ENCODE assay signal across 8 cellular contexts in genomic region chr17:78378225-78379133, GRCh38. TPM values are rescaled to one million over a fixed set of nuclear protein-coding genes. Genes with fewer than 3 reads are reported as not detected.
A peak's percentile ranks its signal among the peaks of the same experiment; 100 is the strongest.
DNase-seq lines count a peak whose midpoint lies in the region; ATAC-seq and TF ChIP-seq lines count a peak whose summit lies in the region.

Gene PGS1 (plus strand): TSS chr17:78378649. CDS start chr17:78378666, 17 bp downstream.

- TF ChIP-seq CTCF in GM13976 (IDR thresholded peaks at IDR 0.05; ENCODE audit: borderline replicate concordance, control extremely low read depth, extremely low read depth, insufficient read depth, missing control alignments) (no peak), mesothelial cell of epicardium (IDR thresholded peaks at IDR 0.05; ENCODE audit: unreplicated experiment) (no peak)

- in situ Hi-C loops in GM13976 (cut with MboI; ENCODE audit: low sequenced_read_pairs, unreplicated experiment) (no loop called here), endometrial microvascular endothelial cells (cut with HindIII; ENCODE audit: inconsistent ontology term, low pct_unique_long_range_greater_than_20kb, low sequenced_read_pairs) (no loop called here)

- peak; percentile 90 for DNase-seq in GM13976 (ENCODE audit: low spot score)
- peak; percentile 64 for DNase-seq in NOMO-1 treated with dmso at 0.1 percent for 144 hours (lab: John Stamatoyannopoulos, UW; ENCODE audit: unreplicated experiment)
- peak; percentile 83 for DNase-seq in activated CD8-positive, alpha-beta memory T cell treated with anti-CD3 and anti-CD28 coated beads, Interleukin-2, amount 50 U/mL, for 4 hours
- peak in 1 of 2 experiments; percentile 81 for DNase-seq in mesothelial cell of epicardium (ENCODE audit: low spot score in 2 of 2, unreplicated experiment in 2 of 2)
- DNase-seq in stimulated activated CD8-positive, alpha-beta memory T cell treated with anti-CD3 and anti-CD28 coated beads, Interleukin-2, amount 100 ng/mL, for 1 hour (ENCODE audit: low read depth in 2 of 2): peak; percentile 64 to 71
- no peak for DNase-seq in NCI-H1048 (lab: John Stamatoyannopoulos, UW)

- no peaks in the 10 kb centered on the region for H3K36me3 Mint-ChIP-seq in mesothelial cell of epicardium

- peak within 1 kb of the TSS; percentile 94 for H3K4me3 Mint-ChIP-seq in mesothelial cell of epicardium

- H3K4me1 Mint-ChIP-seq in mesothelial cell of epicardium: peaks cover 56% of the 10 kb centered on the region

- H3K9me3 Mint-ChIP-seq in mesothelial cell of epicardium: no peaks in the 10 kb centered on the region

- H3K27ac Mint-ChIP-seq in mesothelial cell of epicardium: peak within 1 kb of the TSS; percentile 96

- no peaks in the 10 kb centered on the region for H3K27me3 Mint-ChIP-seq in mesothelial cell of epicardium (ENCODE audit: low read depth)

- ATAC-seq in HG03139 (IDR thresholded peaks at IDR 0.05; ENCODE audit: unreplicated experiment): peak; percentile 57

RNA-seq across cellular contexts. Expression of gene PGS1, which starts in this region (rescaled TPM):
- total RNA-seq in endometrial microvascular endothelial cells (ENCODE audit: inconsistent ontology term): 37.5 TPM
- 62.0 to 66.5 TPM (median 62.3 TPM) in 3 replicates for total RNA-seq in mesothelial cell of epicardium
